ENCODE assay signal across 8 cellular contexts in genomic region chr2:112055110-112055832, GRCh38. TPM values are rescaled to one million over a fixed set of nuclear protein-coding genes. Genes with fewer than 3 reads are reported as not detected.
DNase-seq lines count a peak whose midpoint lies in the region; ATAC-seq and TF ChIP-seq lines count a peak whose summit lies in the region.

TSS of gene TMEM87B (plus strand) at chr2:112055269. CDS start at chr2:112055592, 323 bp downstream.

- H3K27ac ChIP-seq in layer of hippocampus (ENCODE audit: low read depth, low read length): peak within 1 kb of the TSS; percentile 99

- no peaks in the 10 kb centered on the region for H3K27me3 ChIP-seq in layer of hippocampus (ENCODE audit: control insufficient read depth, insufficient read depth, low read length)

- peak within 1 kb of the TSS; percentile 89 for H3K4me3 ChIP-seq in choroid plexus epithelial cell (ENCODE audit: low read depth, low read length)

- ATAC-seq in HG03378 (IDR thresholded peaks at IDR 0.05; ENCODE audit: unreplicated experiment): peak; percentile 48

- DNase-seq in Ammon's horn (ENCODE audit: low spot score): peak; percentile 99
- DNase-seq in NCI-H460 (ENCODE audit: extremely low read depth, low read depth): peak; percentile 96
- DNase-seq in activated CD4-positive, CD25-positive, alpha-beta regulatory T cell treated with anti-CD3 and anti-CD28 coated beads, Interleukin-2, amount 50 U/mL, for 72 hours: peak; percentile 96
- peak; percentile 99 for DNase-seq in choroid plexus epithelial cell (ENCODE audit: low read depth)
- DNase-seq in stimulated activated CD4-positive, alpha-beta T cell treated with anti-CD3 and anti-CD28 coated beads, Interleukin-1b, Interleukin-23, amount 100 ng/mL, for 4 hours (ENCODE audit: low read depth in 2 of 2): peak; percentile 98 to 99

- peak; percentile 70 for TF ChIP-seq POLR2A in GM19099 (IDR thresholded peaks at IDR 0.05; ENCODE audit: extremely low read depth, insufficient read length, low read depth)

- TF ChIP-seq CTCF in choroid plexus epithelial cell (conservative IDR thresholded peaks at IDR 0.05; ENCODE audit: low read depth, low read length): no peak

RNA-seq across cellular contexts. Expression of gene TMEM87B, which starts in this region (rescaled TPM):
- 16.1 and 17.6 TPM in 2 replicates for total RNA-seq in NCI-H460 (2014; rRNA removed; shearing (Covaris generic))
- 17.0 and 28.5 TPM in 2 replicates for polyA plus RNA-seq in NCI-H460 (2014; cell fraction: nucleus; rRNA removed)

Comparison
In these comparisons a context has a peak if more than half of its experiments do, and no peak if none do; other contexts are left out.
1. Peak in every context shown above with its lines: DNase-seq, ATAC-seq, H3K4me3 ChIP-seq and H3K27ac ChIP-seq.